ENCODE assay signal across 1 cellular context in the genomic region with DNA sequence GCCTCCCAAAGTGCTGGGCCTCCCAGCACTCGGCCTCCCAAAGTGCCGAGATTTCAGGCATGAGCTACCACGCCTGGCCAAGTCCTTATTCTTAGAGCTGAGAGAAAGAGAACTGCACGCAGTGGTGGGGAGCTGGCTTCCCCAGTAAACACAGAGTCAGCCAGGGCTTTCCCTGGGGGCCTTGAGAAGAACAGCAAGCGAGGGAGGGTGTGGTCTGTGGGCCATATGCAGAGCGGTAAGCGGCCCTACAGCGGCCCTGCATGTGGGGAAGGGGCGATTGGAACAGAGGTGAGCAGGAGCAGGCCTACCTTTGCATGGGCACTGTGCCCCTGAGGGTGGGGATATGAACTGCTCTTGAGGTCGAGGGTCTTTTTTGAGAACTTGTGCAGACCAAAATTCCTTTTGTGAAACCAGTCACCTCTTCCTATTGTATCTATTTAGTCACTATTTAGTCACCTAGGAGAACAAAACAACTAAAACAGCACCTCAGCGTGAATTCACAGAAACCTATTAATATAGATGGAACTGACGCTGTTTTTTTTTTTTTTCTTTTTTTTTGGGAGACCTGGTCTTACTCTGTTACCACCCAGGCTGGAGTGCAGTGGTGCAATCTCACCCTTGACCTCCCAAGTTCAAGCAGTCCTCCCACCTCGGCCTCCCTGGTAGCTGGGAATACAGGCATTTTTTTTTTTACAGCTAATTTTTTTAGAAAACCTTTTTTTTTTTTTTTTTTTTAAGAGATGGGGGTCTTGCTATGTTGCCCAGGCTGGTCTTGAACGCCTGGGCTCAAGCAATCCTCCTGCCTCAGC.
TF ChIP-seq lines count a peak whose summit lies in the region.

No MANE protein-coding gene starts in this region.

TF ChIP-seq in K562, 482 proteins besides CTCF, POLR2A, EP300 and RAD21 (continued from another document and continues in another):
- no peak for TF ChIP-seq ARID3A (IDR thresholded peaks at IDR 0.05; ENCODE audit: borderline replicate concordance, low read depth, low read length)
- TF ChIP-seq MAX (CRISPR knock-in tag; IDR thresholded peaks at IDR 0.05) = peak; percentile 28; the same call in 1 of the 2 replicates
- no peak for TF ChIP-seq FOXK2 (conservative IDR thresholded peaks at IDR 0.05 in 1 of 2, IDR thresholded peaks at IDR 0.05 in 1 of 2; ENCODE audit: low read depth in 2 of 2)
- no peak for TF ChIP-seq CAMTA2 (CRISPR knock-in tag; conservative IDR thresholded peaks at IDR 0.05)
- TF ChIP-seq ZNF232 (CRISPR knock-in tag; IDR thresholded peaks at IDR 0.05) = no peak
- TF ChIP-seq, protein P1, sequence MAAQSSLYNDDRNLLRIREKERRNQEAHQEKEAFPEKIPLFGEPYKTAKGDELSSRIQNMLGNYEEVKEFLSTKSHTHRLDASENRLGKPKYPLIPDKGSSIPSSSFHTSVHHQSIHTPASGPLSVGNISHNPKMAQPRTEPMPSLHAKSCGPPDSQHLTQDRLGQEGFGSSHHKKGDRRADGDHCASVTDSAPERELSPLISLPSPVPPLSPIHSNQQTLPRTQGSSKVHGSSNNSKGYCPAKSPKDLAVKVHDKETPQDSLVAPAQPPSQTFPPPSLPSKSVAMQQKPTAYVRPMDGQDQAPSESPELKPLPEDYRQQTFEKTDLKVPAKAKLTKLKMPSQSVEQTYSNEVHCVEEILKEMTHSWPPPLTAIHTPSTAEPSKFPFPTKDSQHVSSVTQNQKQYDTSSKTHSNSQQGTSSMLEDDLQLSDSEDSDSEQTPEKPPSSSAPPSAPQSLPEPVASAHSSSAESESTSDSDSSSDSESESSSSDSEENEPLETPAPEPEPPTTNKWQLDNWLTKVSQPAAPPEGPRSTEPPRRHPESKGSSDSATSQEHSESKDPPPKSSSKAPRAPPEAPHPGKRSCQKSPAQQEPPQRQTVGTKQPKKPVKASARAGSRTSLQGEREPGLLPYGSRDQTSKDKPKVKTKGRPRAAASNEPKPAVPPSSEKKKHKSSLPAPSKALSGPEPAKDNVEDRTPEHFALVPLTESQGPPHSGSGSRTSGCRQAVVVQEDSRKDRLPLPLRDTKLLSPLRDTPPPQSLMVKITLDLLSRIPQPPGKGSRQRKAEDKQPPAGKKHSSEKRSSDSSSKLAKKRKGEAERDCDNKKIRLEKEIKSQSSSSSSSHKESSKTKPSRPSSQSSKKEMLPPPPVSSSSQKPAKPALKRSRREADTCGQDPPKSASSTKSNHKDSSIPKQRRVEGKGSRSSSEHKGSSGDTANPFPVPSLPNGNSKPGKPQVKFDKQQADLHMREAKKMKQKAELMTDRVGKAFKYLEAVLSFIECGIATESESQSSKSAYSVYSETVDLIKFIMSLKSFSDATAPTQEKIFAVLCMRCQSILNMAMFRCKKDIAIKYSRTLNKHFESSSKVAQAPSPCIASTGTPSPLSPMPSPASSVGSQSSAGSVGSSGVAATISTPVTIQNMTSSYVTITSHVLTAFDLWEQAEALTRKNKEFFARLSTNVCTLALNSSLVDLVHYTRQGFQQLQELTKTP (IDR thresholded peaks at IDR 0.05; ENCODE audit: low read depth in 1 of 2, partially characterized antibody in 2 of 2) = no peak
- TF ChIP-seq, protein P2, sequence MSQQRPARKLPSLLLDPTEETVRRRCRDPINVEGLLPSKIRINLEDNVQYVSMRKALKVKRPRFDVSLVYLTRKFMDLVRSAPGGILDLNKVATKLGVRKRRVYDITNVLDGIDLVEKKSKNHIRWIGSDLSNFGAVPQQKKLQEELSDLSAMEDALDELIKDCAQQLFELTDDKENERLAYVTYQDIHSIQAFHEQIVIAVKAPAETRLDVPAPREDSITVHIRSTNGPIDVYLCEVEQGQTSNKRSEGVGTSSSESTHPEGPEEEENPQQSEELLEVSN (IDR thresholded peaks at IDR 0.05; ENCODE audit: borderline replicate concordance in 1 of 2, extremely low read depth in 1 of 2, insufficient read depth in 1 of 2, insufficient read length in 1 of 2, low read depth in 1 of 2, low read length in 1 of 2, poor library complexity in 1 of 2, severe bottlenecking in 1 of 2) = peak in 1 of 2 experiments; percentile 14
- no peak for TF ChIP-seq RBM14 (IDR thresholded peaks at IDR 0.05; ENCODE audit: borderline replicate concordance, insufficient read depth, low read depth, low read length)
- TF ChIP-seq, protein P3, sequence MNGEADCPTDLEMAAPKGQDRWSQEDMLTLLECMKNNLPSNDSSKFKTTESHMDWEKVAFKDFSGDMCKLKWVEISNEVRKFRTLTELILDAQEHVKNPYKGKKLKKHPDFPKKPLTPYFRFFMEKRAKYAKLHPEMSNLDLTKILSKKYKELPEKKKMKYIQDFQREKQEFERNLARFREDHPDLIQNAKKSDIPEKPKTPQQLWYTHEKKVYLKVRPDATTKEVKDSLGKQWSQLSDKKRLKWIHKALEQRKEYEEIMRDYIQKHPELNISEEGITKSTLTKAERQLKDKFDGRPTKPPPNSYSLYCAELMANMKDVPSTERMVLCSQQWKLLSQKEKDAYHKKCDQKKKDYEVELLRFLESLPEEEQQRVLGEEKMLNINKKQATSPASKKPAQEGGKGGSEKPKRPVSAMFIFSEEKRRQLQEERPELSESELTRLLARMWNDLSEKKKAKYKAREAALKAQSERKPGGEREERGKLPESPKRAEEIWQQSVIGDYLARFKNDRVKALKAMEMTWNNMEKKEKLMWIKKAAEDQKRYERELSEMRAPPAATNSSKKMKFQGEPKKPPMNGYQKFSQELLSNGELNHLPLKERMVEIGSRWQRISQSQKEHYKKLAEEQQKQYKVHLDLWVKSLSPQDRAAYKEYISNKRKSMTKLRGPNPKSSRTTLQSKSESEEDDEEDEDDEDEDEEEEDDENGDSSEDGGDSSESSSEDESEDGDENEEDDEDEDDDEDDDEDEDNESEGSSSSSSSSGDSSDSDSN (IDR thresholded peaks at IDR 0.05; ENCODE audit: borderline replicate concordance in 1 of 2, low read depth in 2 of 2, low read length in 2 of 2) = no peak
- no peak for TF ChIP-seq TCFL5 (CRISPR knock-in tag; conservative IDR thresholded peaks at IDR 0.05)
- TF ChIP-seq MIER1 (IDR thresholded peaks at IDR 0.05; ENCODE audit: low read depth) = peak; percentile 16; the same call in 1 of the 2 replicates
- TF ChIP-seq ZNF436 (CRISPR knock-in tag; IDR thresholded peaks at IDR 0.05) = no peak
- TF ChIP-seq GATAD2A (IDR thresholded peaks at IDR 0.05) = no peak
- TF ChIP-seq, protein P4, sequence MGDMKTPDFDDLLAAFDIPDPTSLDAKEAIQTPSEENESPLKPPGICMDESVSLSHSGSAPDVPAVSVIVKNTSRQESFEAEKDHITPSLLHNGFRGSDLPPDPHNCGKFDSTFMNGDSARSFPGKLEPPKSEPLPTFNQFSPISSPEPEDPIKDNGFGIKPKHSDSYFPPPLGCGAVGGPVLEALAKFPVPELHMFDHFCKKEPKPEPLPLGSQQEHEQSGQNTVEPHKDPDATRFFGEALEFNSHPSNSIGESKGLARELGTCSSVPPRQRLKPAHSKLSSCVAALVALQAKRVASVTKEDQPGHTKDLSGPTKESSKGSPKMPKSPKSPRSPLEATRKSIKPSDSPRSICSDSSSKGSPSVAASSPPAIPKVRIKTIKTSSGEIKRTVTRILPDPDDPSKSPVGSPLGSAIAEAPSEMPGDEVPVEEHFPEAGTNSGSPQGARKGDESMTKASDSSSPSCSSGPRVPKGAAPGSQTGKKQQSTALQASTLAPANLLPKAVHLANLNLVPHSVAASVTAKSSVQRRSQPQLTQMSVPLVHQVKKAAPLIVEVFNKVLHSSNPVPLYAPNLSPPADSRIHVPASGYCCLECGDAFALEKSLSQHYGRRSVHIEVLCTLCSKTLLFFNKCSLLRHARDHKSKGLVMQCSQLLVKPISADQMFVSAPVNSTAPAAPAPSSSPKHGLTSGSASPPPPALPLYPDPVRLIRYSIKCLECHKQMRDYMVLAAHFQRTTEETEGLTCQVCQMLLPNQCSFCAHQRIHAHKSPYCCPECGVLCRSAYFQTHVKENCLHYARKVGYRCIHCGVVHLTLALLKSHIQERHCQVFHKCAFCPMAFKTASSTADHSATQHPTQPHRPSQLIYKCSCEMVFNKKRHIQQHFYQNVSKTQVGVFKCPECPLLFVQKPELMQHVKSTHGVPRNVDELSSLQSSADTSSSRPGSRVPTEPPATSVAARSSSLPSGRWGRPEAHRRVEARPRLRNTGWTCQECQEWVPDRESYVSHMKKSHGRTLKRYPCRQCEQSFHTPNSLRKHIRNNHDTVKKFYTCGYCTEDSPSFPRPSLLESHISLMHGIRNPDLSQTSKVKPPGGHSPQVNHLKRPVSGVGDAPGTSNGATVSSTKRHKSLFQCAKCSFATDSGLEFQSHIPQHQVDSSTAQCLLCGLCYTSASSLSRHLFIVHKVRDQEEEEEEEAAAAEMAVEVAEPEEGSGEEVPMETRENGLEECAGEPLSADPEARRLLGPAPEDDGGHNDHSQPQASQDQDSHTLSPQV (IDR thresholded peaks at IDR 0.05) = peak; percentile 23
- no peak for TF ChIP-seq STAT6 (CRISPR knock-in tag; IDR thresholded peaks at IDR 0.05)
- TF ChIP-seq, protein P5, sequence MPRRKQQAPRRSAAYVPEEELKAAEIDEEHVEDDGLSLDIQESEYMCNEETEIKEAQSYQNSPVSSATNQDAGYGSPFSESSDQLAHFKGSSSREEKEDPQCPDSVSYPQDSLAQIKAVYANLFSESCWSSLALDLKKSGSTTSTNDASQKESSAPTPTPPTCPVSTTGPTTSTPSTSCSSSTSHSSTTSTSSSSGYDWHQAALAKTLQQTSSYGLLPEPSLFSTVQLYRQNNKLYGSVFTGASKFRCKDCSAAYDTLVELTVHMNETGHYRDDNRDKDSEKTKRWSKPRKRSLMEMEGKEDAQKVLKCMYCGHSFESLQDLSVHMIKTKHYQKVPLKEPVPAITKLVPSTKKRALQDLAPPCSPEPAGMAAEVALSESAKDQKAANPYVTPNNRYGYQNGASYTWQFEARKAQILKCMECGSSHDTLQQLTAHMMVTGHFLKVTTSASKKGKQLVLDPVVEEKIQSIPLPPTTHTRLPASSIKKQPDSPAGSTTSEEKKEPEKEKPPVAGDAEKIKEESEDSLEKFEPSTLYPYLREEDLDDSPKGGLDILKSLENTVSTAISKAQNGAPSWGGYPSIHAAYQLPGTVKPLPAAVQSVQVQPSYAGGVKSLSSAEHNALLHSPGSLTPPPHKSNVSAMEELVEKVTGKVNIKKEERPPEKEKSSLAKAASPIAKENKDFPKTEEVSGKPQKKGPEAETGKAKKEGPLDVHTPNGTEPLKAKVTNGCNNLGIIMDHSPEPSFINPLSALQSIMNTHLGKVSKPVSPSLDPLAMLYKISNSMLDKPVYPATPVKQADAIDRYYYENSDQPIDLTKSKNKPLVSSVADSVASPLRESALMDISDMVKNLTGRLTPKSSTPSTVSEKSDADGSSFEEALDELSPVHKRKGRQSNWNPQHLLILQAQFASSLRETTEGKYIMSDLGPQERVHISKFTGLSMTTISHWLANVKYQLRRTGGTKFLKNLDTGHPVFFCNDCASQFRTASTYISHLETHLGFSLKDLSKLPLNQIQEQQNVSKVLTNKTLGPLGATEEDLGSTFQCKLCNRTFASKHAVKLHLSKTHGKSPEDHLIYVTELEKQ (CRISPR knock-in tag; IDR thresholded peaks at IDR 0.05) = no peak
- no peak for TF ChIP-seq ZC3H4 (CRISPR knock-in tag; IDR thresholded peaks at IDR 0.05; ENCODE audit: borderline replicate concordance)
- no peak for TF ChIP-seq NBN (IDR thresholded peaks at IDR 0.05; ENCODE audit: low read depth)
- TF ChIP-seq GTF2E2 (tag; IDR thresholded peaks at IDR 0.05) = no peak
- TF ChIP-seq FOXA1 (IDR thresholded peaks at IDR 0.05; ENCODE audit: borderline replicate concordance) = no peak
- no peak for TF ChIP-seq PHTF2 (CRISPR knock-in tag; IDR thresholded peaks at IDR 0.05)
- TF ChIP-seq ZNF586 (CRISPR knock-in tag; conservative IDR thresholded peaks at IDR 0.05) = no peak
- TF ChIP-seq NONO (IDR thresholded peaks at IDR 0.05; ENCODE audit: low read depth in 2 of 2, low read length in 1 of 2) = no peak
- no peak for TF ChIP-seq HLTF (IDR thresholded peaks at IDR 0.05)
- no peak for TF ChIP-seq TCF3 (CRISPR knock-in tag; IDR thresholded peaks at IDR 0.05)
- TF ChIP-seq, protein P6, sequence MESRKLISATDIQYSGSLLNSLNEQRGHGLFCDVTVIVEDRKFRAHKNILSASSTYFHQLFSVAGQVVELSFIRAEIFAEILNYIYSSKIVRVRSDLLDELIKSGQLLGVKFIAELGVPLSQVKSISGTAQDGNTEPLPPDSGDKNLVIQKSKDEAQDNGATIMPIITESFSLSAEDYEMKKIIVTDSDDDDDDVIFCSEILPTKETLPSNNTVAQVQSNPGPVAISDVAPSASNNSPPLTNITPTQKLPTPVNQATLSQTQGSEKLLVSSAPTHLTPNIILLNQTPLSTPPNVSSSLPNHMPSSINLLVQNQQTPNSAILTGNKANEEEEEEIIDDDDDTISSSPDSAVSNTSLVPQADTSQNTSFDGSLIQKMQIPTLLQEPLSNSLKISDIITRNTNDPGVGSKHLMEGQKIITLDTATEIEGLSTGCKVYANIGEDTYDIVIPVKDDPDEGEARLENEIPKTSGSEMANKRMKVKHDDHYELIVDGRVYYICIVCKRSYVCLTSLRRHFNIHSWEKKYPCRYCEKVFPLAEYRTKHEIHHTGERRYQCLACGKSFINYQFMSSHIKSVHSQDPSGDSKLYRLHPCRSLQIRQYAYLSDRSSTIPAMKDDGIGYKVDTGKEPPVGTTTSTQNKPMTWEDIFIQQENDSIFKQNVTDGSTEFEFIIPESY (CRISPR knock-in tag; IDR thresholded peaks at IDR 0.05) = peak; percentile 98
- 0 out of 2 replicates have a peak, but pooled peaks have one; percentile 3 for TF ChIP-seq PPARD (CRISPR knock-in tag; IDR thresholded peaks at IDR 0.05)
- peak; percentile 47; the same call in 1 of the 2 replicates for TF ChIP-seq ZBTB7A (IDR thresholded peaks at IDR 0.05; ENCODE audit: borderline replicate concordance, control insufficient read depth, low read depth, low read length)
